ENCODE assay signal across 1 cellular context in the genomic region with DNA sequence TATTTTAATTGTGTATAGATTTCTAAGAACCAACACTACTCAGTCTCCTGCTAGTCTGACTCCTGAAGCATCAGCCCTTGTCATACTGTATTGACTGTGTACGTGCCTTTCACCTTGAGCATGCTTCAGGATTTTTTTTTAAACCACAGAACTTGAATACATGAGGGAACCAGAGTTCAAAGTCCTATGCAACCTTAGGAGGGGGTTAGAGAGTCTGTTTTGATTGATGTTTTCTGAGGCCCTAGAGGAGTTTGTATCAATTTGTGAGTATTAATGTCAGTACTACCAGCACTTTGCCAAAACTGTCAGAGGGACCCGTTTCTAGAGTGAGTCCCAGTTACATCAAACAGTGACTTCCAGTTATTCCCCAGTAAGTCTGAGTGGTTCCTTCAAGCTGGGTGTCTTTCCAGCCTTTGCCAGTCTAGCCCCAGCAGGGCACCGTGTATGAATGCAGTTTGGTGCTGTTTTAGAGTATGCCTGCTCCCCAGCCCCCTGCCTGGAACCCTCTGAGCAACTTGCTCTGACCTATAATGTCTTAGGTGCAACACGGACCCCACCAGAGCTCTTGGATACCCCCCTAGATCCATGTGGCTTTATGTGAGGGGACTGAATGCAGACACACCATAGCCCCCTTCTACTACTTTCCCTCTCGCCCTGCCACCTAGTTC.
TF ChIP-seq lines count a peak whose summit lies in the region.

No MANE protein-coding gene starts in this region.

TF ChIP-seq in HepG2, 621 proteins besides CTCF, POLR2A, EP300 and RAD21 (continued from another document):
- TF ChIP-seq, protein P1, sequence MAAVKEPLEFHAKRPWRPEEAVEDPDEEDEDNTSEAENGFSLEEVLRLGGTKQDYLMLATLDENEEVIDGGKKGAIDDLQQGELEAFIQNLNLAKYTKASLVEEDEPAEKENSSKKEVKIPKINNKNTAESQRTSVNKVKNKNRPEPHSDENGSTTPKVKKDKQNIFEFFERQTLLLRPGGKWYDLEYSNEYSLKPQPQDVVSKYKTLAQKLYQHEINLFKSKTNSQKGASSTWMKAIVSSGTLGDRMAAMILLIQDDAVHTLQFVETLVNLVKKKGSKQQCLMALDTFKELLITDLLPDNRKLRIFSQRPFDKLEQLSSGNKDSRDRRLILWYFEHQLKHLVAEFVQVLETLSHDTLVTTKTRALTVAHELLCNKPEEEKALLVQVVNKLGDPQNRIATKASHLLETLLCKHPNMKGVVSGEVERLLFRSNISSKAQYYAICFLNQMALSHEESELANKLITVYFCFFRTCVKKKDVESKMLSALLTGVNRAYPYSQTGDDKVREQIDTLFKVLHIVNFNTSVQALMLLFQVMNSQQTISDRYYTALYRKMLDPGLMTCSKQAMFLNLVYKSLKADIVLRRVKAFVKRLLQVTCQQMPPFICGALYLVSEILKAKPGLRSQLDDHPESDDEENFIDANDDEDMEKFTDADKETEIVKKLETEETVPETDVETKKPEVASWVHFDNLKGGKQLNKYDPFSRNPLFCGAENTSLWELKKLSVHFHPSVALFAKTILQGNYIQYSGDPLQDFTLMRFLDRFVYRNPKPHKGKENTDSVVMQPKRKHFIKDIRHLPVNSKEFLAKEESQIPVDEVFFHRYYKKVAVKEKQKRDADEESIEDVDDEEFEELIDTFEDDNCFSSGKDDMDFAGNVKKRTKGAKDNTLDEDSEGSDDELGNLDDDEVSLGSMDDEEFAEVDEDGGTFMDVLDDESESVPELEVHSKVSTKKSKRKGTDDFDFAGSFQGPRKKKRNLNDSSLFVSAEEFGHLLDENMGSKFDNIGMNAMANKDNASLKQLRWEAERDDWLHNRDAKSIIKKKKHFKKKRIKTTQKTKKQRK (IDR thresholded peaks at IDR 0.05; ENCODE audit: low read length), result no peak
- TF ChIP-seq NR2F1 (CRISPR knock-in tag; IDR thresholded peaks at IDR 0.05), result peak in 1 of 2 experiments; percentile 21; a peak in 1 of 4 replicates
- no peak for TF ChIP-seq WIZ (CRISPR knock-in tag; IDR thresholded peaks at IDR 0.05)
- no peak for TF ChIP-seq NR1H2 (CRISPR knock-in tag; IDR thresholded peaks at IDR 0.05; ENCODE audit: borderline replicate concordance, low read depth)
- 0 out of 2 replicates have a peak, but pooled peaks have one; percentile 37 for TF ChIP-seq ZNF576 (CRISPR knock-in tag; IDR thresholded peaks at IDR 0.05)
- peak; percentile 53; the same call in 1 of the 2 replicates for TF ChIP-seq ZNF205 (CRISPR knock-in tag; IDR thresholded peaks at IDR 0.05)
- TF ChIP-seq ZFP36L1 (CRISPR knock-in tag; IDR thresholded peaks at IDR 0.05), result no peak; the same call in 1 of the 2 replicates
- TF ChIP-seq, protein P2, sequence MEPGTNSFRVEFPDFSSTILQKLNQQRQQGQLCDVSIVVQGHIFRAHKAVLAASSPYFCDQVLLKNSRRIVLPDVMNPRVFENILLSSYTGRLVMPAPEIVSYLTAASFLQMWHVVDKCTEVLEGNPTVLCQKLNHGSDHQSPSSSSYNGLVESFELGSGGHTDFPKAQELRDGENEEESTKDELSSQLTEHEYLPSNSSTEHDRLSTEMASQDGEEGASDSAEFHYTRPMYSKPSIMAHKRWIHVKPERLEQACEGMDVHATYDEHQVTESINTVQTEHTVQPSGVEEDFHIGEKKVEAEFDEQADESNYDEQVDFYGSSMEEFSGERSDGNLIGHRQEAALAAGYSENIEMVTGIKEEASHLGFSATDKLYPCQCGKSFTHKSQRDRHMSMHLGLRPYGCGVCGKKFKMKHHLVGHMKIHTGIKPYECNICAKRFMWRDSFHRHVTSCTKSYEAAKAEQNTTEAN (CRISPR knock-in tag; conservative IDR thresholded peaks at IDR 0.05), result no peak
- peak; percentile 53; the same call in 1 of the 2 replicates for TF ChIP-seq FOXK1 (CRISPR knock-in tag; IDR thresholded peaks at IDR 0.05; ENCODE audit: borderline replicate concordance, low read depth)
- no peak for TF ChIP-seq ZNF891 (CRISPR knock-in tag; IDR thresholded peaks at IDR 0.05)
- TF ChIP-seq, protein P3, sequence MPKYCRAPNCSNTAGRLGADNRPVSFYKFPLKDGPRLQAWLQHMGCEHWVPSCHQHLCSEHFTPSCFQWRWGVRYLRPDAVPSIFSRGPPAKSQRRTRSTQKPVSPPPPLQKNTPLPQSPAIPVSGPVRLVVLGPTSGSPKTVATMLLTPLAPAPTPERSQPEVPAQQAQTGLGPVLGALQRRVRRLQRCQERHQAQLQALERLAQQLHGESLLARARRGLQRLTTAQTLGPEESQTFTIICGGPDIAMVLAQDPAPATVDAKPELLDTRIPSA (CRISPR knock-in tag; IDR thresholded peaks at IDR 0.05; ENCODE audit: borderline replicate concordance), result no peak
- TF ChIP-seq THYN1 (CRISPR knock-in tag; IDR thresholded peaks at IDR 0.05; ENCODE audit: borderline replicate concordance, low read depth), result no peak
- TF ChIP-seq TSC22D2 (CRISPR knock-in tag; IDR thresholded peaks at IDR 0.05; ENCODE audit: borderline replicate concordance), result no peak
- TF ChIP-seq PAWR (CRISPR knock-in tag; IDR thresholded peaks at IDR 0.05; ENCODE audit: borderline replicate concordance), result no peak
- no peak for TF ChIP-seq RBAK (CRISPR knock-in tag; IDR thresholded peaks at IDR 0.05)
- TF ChIP-seq NFIC (IDR thresholded peaks at IDR 0.05; ENCODE audit: low read length), result peak; percentile 57; the same call in 1 of the 2 replicates
- peak; percentile 41; the same call in 1 of the 2 replicates for TF ChIP-seq SIN3A (IDR thresholded peaks at IDR 0.05; ENCODE audit: borderline replicate concordance, low read depth, low read length)
- TF ChIP-seq, protein P4, sequence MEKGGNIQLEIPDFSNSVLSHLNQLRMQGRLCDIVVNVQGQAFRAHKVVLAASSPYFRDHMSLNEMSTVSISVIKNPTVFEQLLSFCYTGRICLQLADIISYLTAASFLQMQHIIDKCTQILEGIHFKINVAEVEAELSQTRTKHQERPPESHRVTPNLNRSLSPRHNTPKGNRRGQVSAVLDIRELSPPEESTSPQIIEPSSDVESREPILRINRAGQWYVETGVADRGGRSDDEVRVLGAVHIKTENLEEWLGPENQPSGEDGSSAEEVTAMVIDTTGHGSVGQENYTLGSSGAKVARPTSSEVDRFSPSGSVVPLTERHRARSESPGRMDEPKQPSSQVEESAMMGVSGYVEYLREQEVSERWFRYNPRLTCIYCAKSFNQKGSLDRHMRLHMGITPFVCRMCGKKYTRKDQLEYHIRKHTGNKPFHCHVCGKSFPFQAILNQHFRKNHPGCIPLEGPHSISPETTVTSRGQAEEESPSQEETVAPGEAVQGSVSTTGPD (CRISPR knock-in tag; IDR thresholded peaks at IDR 0.05), result no peak
- TF ChIP-seq ZNF501 (CRISPR knock-in tag; IDR thresholded peaks at IDR 0.05), result peak; percentile 64; the same call in 1 of the 2 replicates
- TF ChIP-seq MTF2 (CRISPR knock-in tag; IDR thresholded peaks at IDR 0.05; ENCODE audit: borderline replicate concordance), result no peak
- TF ChIP-seq U2AF1 (optimal IDR thresholded peaks at IDR 0.05; ENCODE audit: low read depth, low read length), result no peak
- peak; percentile 89 for TF ChIP-seq NCOR1 (IDR thresholded peaks at IDR 0.05; ENCODE audit: borderline replicate concordance, low read length)
- TF ChIP-seq ATF1 (CRISPR knock-in tag; IDR thresholded peaks at IDR 0.05), result no peak; the same call in 1 of the 2 replicates
- no peak for TF ChIP-seq ISX (CRISPR knock-in tag; conservative IDR thresholded peaks at IDR 0.05)
- no peak for TF ChIP-seq YEATS4 (CRISPR knock-in tag; IDR thresholded peaks at IDR 0.05; ENCODE audit: borderline replicate concordance)
- TF ChIP-seq, protein P5, sequence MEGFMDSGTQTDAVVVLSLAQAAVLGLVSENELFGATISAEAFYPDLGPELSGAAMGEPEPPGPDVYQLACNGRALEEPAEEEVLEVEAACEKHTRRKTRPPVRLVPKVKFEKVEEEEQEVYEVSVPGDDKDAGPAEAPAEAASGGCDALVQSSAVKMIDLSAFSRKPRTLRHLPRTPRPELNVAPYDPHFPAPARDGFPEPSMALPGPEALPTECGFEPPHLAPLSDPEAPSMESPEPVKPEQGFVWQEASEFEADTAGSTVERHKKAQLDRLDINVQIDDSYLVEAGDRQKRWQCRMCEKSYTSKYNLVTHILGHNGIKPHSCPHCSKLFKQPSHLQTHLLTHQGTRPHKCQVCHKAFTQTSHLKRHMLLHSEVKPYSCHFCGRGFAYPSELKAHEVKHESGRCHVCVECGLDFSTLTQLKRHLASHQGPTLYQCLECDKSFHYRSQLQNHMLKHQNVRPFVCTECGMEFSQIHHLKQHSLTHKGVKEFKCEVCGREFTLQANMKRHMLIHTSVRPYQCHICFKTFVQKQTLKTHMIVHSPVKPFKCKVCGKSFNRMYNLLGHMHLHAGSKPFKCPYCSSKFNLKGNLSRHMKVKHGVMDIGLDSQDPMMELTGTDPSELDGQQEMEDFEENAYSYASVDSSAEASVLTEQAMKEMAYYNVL (CRISPR knock-in tag; IDR thresholded peaks at IDR 0.05; ENCODE audit: borderline replicate concordance), result no peak
- no peak for TF ChIP-seq CEBPB (IDR thresholded peaks at IDR 0.05; ENCODE audit: borderline replicate concordance, low read depth, low read length)
- no peak for TF ChIP-seq ZNF841 (CRISPR knock-in tag; IDR thresholded peaks at IDR 0.05; ENCODE audit: borderline replicate concordance)
- TF ChIP-seq CBFB (CRISPR knock-in tag; IDR thresholded peaks at IDR 0.05), result 0 out of 2 replicates have a peak, but pooled peaks have one; percentile 66
- TF ChIP-seq DMAP1 (CRISPR knock-in tag; IDR thresholded peaks at IDR 0.05), result 0 out of 2 replicates have a peak, but pooled peaks have one; percentile 34
- TF ChIP-seq, protein P6, sequence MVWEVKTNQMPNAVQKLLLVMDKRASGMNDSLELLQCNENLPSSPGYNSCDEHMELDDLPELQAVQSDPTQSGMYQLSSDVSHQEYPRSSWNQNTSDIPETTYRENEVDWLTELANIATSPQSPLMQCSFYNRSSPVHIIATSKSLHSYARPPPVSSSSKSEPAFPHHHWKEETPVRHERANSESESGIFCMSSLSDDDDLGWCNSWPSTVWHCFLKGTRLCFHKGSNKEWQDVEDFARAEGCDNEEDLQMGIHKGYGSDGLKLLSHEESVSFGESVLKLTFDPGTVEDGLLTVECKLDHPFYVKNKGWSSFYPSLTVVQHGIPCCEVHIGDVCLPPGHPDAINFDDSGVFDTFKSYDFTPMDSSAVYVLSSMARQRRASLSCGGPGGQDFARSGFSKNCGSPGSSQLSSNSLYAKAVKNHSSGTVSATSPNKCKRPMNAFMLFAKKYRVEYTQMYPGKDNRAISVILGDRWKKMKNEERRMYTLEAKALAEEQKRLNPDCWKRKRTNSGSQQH (CRISPR knock-in tag; IDR thresholded peaks at IDR 0.05; ENCODE audit: low read depth), result peak; percentile 38; the same call in 1 of the 2 replicates
- no peak for TF ChIP-seq FOSL1 (CRISPR knock-in tag; IDR thresholded peaks at IDR 0.05; ENCODE audit: borderline replicate concordance)
- TF ChIP-seq HNF4G (IDR thresholded peaks at IDR 0.05; ENCODE audit: borderline replicate concordance, low read depth, low read length), result peak; percentile 76
- peak; percentile 82; the same call in 1 of the 2 replicates for TF ChIP-seq HNF4G (CRISPR knock-in tag; IDR thresholded peaks at IDR 0.05; ENCODE audit: borderline replicate concordance, low read depth)
